In genomic region chr5:88944751-88945507, GRCh38 we compare ENCODE assay signal across 15 cellular contexts.
DNase-seq lines count a peak whose midpoint lies in the region; ATAC-seq and TF ChIP-seq lines count a peak whose summit lies in the region.
"Had no signal": no experiment of that assay in that cellular context is flagged by ENCODE, and none has a peak within 500 bp of the region (broad histone marks: within the 10 kb centered on the region; RNA-seq: fewer than 3 reads in every experiment).

No MANE protein-coding gene starts in this region.

- H3K4me1 Mint-ChIP-seq in naive thymus-derived CD4-positive, alpha-beta T cell: peaks cover 0 to 2% (median 0%) of the 10 kb centered on the region in 7 donors
- H3K4me1 Mint-ChIP-seq: activated naive CD4-positive, alpha-beta T cell treated with anti-CD3 and anti-CD28 coated beads, Interleukin-2, amount 10 ng/mL, durations not matched to agents 7 days and 5 days had no signal

- peaks cover 0 to 4% (median 0%) of the 10 kb centered on the region in 5 donors for H3K27me3 Mint-ChIP-seq in naive thymus-derived CD4-positive, alpha-beta T cell
- H3K27me3 Mint-ChIP-seq: activated naive CD4-positive, alpha-beta T cell treated with anti-CD3 and anti-CD28 coated beads, Interleukin-2, amount 10 ng/mL, durations not matched to agents 7 days and 5 days; naive B cell had no signal

- TF ChIP-seq EP300 in ovary (IDR thresholded peaks at IDR 0.05): no peak

- H3K4me3 ChIP-seq in brain microvascular endothelial cell (ENCODE audit: low read depth, low read length): no peak overlapping the region
- H3K4me3 ChIP-seq in naive thymus-derived CD4-positive, alpha-beta T cell (ENCODE audit: low read length): no peak overlapping the region
- H3K4me3 ChIP-seq in ovary: no peak overlapping the region
- H3K4me3 ChIP-seq: colonic mucosa, GM23338, right atrium auricular region had no signal

- H3K27ac Mint-ChIP-seq in naive thymus-derived CD4-positive, alpha-beta T cell: no peak overlapping the region
- H3K27ac Mint-ChIP-seq: activated naive CD4-positive, alpha-beta T cell treated with anti-CD3 and anti-CD28 coated beads, Interleukin-2, amount 10 ng/mL, durations not matched to agents 7 days and 5 days; GM23338 had no signal

- no peaks in the 10 kb centered on the region for H3K4me1 ChIP-seq in naive thymus-derived CD4-positive, alpha-beta T cell (ENCODE audit: control insufficient read depth in 2 of 2, insufficient read depth in 2 of 2, low read length in 2 of 2)
- peaks cover 10% of the 10 kb centered on the region for H3K4me1 ChIP-seq in ovary (ENCODE audit: insufficient read depth)
- H3K4me1 ChIP-seq: colonic mucosa, right atrium auricular region had no signal

- H3K36me3 ChIP-seq in brain microvascular endothelial cell (replicated peaks) (no peaks in the 10 kb centered on the region), ovary (no peaks in the 10 kb centered on the region)
- no peaks in the 10 kb centered on the region for H3K36me3 ChIP-seq in naive thymus-derived CD4-positive, alpha-beta T cell (ENCODE audit: control insufficient read depth in 2 of 3, insufficient read depth in 3 of 3, low read length in 3 of 3)
- H3K36me3 ChIP-seq: colonic mucosa, right atrium auricular region had no signal

- WGBS in ovary, 3 donors: 87 to 88% (median 87%) methylated on average over 8 of the region's 8 CpGs

- no peak for TF ChIP-seq CTCF in brain microvascular endothelial cell (IDR thresholded peaks at IDR 0.05; ENCODE audit: low read depth, low read length, missing control alignments)
- no peak for TF ChIP-seq CTCF in ovary (IDR thresholded peaks at IDR 0.05)

- intact Hi-C loops in naive thymus-derived CD4-positive, alpha-beta T cell (cut with micrococcal nuclease): no loop called here
- intact Hi-C loops in ovary (cut with DNase I): loop anchor here in 2 of 4 donors (10.0 kb wide), 2 partner anchors 50 to 210 kb away; no protein-coding TSS in a partner anchor

- no peak overlapping the region for H3K4me3 Mint-ChIP-seq in naive thymus-derived CD4-positive, alpha-beta T cell
- H3K4me3 Mint-ChIP-seq: activated naive CD4-positive, alpha-beta T cell treated with anti-CD3 and anti-CD28 coated beads, Interleukin-2, amount 10 ng/mL, durations not matched to agents 7 days and 5 days; GM23338; naive B cell had no signal

- peak; percentile 56 for ATAC-seq in naive thymus-derived CD4-positive, alpha-beta T cell
- ATAC-seq: GM23338, left cardiac atrium had no signal

- no peaks in the 10 kb centered on the region for H3K36me3 Mint-ChIP-seq in naive thymus-derived CD4-positive, alpha-beta T cell
- H3K36me3 Mint-ChIP-seq: activated naive CD4-positive, alpha-beta T cell treated with anti-CD3 and anti-CD28 coated beads, Interleukin-2, amount 10 ng/mL, durations not matched to agents 7 days and 5 days had no signal

- H3K27ac ChIP-seq in brain microvascular endothelial cell (no peak overlapping the region), ovary (no peak overlapping the region)
- no peak overlapping the region for H3K27ac ChIP-seq in naive thymus-derived CD4-positive, alpha-beta T cell (ENCODE audit: low read depth, low read length)
- H3K27ac ChIP-seq: colonic mucosa, right atrium auricular region had no signal

- no peak for TF ChIP-seq POLR2A in ovary (IDR thresholded peaks at IDR 0.05)

- H3K9me3 Mint-ChIP-seq in naive thymus-derived CD4-positive, alpha-beta T cell: peaks cover 0 to 5% (median 0%) of the 10 kb centered on the region in 11 donors
- H3K9me3 Mint-ChIP-seq: activated naive CD4-positive, alpha-beta T cell treated with anti-CD3 and anti-CD28 coated beads, Interleukin-2, amount 10 ng/mL, durations not matched to agents 7 days and 5 days; GM23338; naive B cell had no signal

- H3K27me3 ChIP-seq in brain microvascular endothelial cell (replicated peaks) (no peaks in the 10 kb centered on the region), ovary (no peaks in the 10 kb centered on the region)
- H3K27me3 ChIP-seq in naive thymus-derived CD4-positive, alpha-beta T cell (ENCODE audit: control insufficient read depth in 2 of 2, insufficient read depth in 2 of 2, low read length in 2 of 2): no peaks in the 10 kb centered on the region
- H3K27me3 ChIP-seq: colonic mucosa, right atrium auricular region had no signal

- POLR2A ChIA-PET in naive thymus-derived CD4-positive, alpha-beta T cell (lab: Charles Lee): no interaction called here

- DNase-seq in GM03348 (ENCODE audit: low spot score) (peak; percentile 19), MV-4-11 (lab: John Stamatoyannopoulos, UW) (peak; percentile 60), brain microvascular endothelial cell (peak; percentile 31), activated gamma-delta T cell treated with Interleukin-2 at 50 U/mL for 16 hours (no peak), ecto neural progenitor cell (ENCODE audit: low spot score) (no peak), ovary (no peak)
- DNase-seq in naive thymus-derived CD4-positive, alpha-beta T cell: no peak
- DNase-seq in activated effector memory CD4-positive, alpha-beta T cell treated with Interleukin-2 at 50 U/mL for 16 hours: no peak
- DNase-seq: activated naive CD4-positive, alpha-beta T cell treated with anti-CD3 and anti-CD28 coated beads, Interleukin-2, amount 10 ng/mL, durations not matched to agents 7 days and 5 days; colonic mucosa; left cardiac atrium; naive B cell; NCI-H187 treated with DMSO at 0.1 percent for 48 hours had no signal

- CTCF ChIA-PET in naive thymus-derived CD4-positive, alpha-beta T cell (lab: Charles Lee): no interaction called here

- no peaks in the 10 kb centered on the region for H3K9me3 ChIP-seq in naive thymus-derived CD4-positive, alpha-beta T cell (ENCODE audit: control insufficient read depth in 2 of 3, low read length in 3 of 3)
- H3K9me3 ChIP-seq in ovary: no peaks in the 10 kb centered on the region
- H3K9me3 ChIP-seq: colonic mucosa, right atrium auricular region had no signal

- in situ Hi-C loops in brain microvascular endothelial cell (cut with HindIII; ENCODE audit: low pct_ligation_motif_present, low sequenced_read_pairs): no loop called here

Comparison
In these comparisons a context has a peak if more than half of its experiments do, and no peak if none do; other contexts are left out.
1. DNase-seq: peak in GM03348 (single experiment), MV-4-11 (single experiment) and brain microvascular endothelial cell (single experiment); none in naive thymus-derived CD4-positive, alpha-beta T cell (0 of 9), activated gamma-delta T cell treated with Interleukin-2 at 50 U/mL for 16 hours (single experiment), ecto neural progenitor cell (single experiment), ovary (0 of 5) and activated effector memory CD4-positive, alpha-beta T cell treated with Interleukin-2 at 50 U/mL for 16 hours (single experiment).